Comparison of ENCODE assay signal across 8 cellular contexts in genomic region chr22:50621948-50622722, GRCh38. TPM values are rescaled to one million over a fixed set of nuclear protein-coding genes. Genes with fewer than 3 reads are reported as not detected.
DNase-seq lines count a peak whose midpoint lies in the region; ATAC-seq, FAIRE-seq and TF ChIP-seq lines count a peak whose summit lies in the region.

No MANE protein-coding gene starts in this region.

- no peaks in the 10 kb centered on the region for H3K9me3 Mint-ChIP-seq in CD4-positive, CD25-positive, alpha-beta regulatory T cell
- H3K9me3 Mint-ChIP-seq in activated CD8-positive, alpha-beta T cell treated with anti-CD3 and anti-CD28 coated beads, Interleukin-2, amount 10 ng/mL, durations not matched to agents 7 days and 5 days (ENCODE audit: insufficient read depth): no peaks in the 10 kb centered on the region

- H3K4me3 ChIP-seq in CD4-positive, CD25-positive, alpha-beta regulatory T cell (ENCODE audit: low read depth, low read length): peak overlapping the region; percentile 82
- H3K4me3 ChIP-seq in HFF-Myc (replicated peaks; ENCODE audit: low read depth, low read length) (no peak overlapping the region), keratinocyte (ENCODE audit: control insufficient read depth in 2 of 3, extremely low read depth in 1 of 3, insufficient read depth in 2 of 3, low read depth in 1 of 3, low read length in 3 of 3) (peak overlapping the region; percentile 22 to 68 (median 26)), vagina (peak overlapping the region; percentile 21 to 31)

- POLR2A ChIA-PET in activated CD8-positive, alpha-beta T cell treated with anti-CD3 and anti-CD28 coated beads, Interleukin-2, amount 10 ng/mL, durations not matched to agents 7 days and 5 days (lab: Charles Lee): interaction anchor here (0.6 to 5.1 kb wide), 21 partner anchors 40 to 432 kb away, joined by 3 to 111 read pairs (median 7); partner anchors contain the start of genes CHKB, HDAC10, KLHDC7B and LMF2

- peak overlapping the region; percentile 96 to 98 (median 97) for H3K27ac Mint-ChIP-seq in CD4-positive, CD25-positive, alpha-beta regulatory T cell
- peak overlapping the region; percentile 100 for H3K27ac Mint-ChIP-seq in activated CD8-positive, alpha-beta T cell treated with anti-CD3 and anti-CD28 coated beads, Interleukin-2, amount 10 ng/mL, durations not matched to agents 7 days and 5 days

- intact Hi-C loops in vagina (cut with DNase I): no loop called here

- TF ChIP-seq POLR2A in vagina (IDR thresholded peaks at IDR 0.05): no peak

- dilution Hi-C loops in keratinocyte (cut with MboI; ENCODE audit: extremely low pct_ligation_motif_present, low sequenced_read_pairs): no loop called here

- H3K9me3 ChIP-seq in CD4-positive, CD25-positive, alpha-beta regulatory T cell (ENCODE audit: control insufficient read depth in 2 of 2, low read length in 2 of 2): no peaks in the 10 kb centered on the region
- no peaks in the 10 kb centered on the region for H3K9me3 ChIP-seq in keratinocyte (ENCODE audit: control insufficient read depth, low read depth, low read length)
- no peaks in the 10 kb centered on the region for H3K9me3 ChIP-seq in vagina

- H3K4me2 ChIP-seq in keratinocyte (ENCODE audit: control insufficient read depth, extremely low read depth, insufficient read depth, low read depth, low read length): peak overlapping the region; percentile 99

- peak; percentile 67 for FAIRE-seq in keratinocyte (lab: Jason Lieb, UNC)

- H3K36me3 Mint-ChIP-seq in CD4-positive, CD25-positive, alpha-beta regulatory T cell: peaks cover 4% of the 10 kb centered on the region
- peaks cover 7% of the 10 kb centered on the region for H3K36me3 Mint-ChIP-seq in activated CD8-positive, alpha-beta T cell treated with anti-CD3 and anti-CD28 coated beads, Interleukin-2, amount 10 ng/mL, durations not matched to agents 7 days and 5 days (ENCODE audit: low read depth)

- peak overlapping the region; percentile 72 for H3K9ac ChIP-seq in keratinocyte (ENCODE audit: control insufficient read depth, extremely low read depth, insufficient read depth, low read length)

- no peaks in the 10 kb centered on the region for H4K20me1 ChIP-seq in keratinocyte (ENCODE audit: control insufficient read depth, extremely low read depth, insufficient read depth, low read length)

- peak overlapping the region; percentile 98 for H3K27ac ChIP-seq in CD4-positive, CD25-positive, alpha-beta regulatory T cell (ENCODE audit: insufficient read depth, low read length, poor library complexity, severe bottlenecking)
- H3K27ac ChIP-seq in keratinocyte (ENCODE audit: control insufficient read depth, insufficient read depth, low read length) (peak overlapping the region; percentile 73), vagina (peak overlapping the region; percentile 73)

- H2AFZ ChIP-seq in keratinocyte (ENCODE audit: control insufficient read depth, low read length): peak overlapping the region; percentile 62

- H3K4me3 Mint-ChIP-seq in CD4-positive, CD25-positive, alpha-beta regulatory T cell: peak overlapping the region; percentile 91 to 97 (median 91)
- H3K4me3 Mint-ChIP-seq in activated CD8-positive, alpha-beta T cell treated with anti-CD3 and anti-CD28 coated beads, Interleukin-2, amount 10 ng/mL, durations not matched to agents 7 days and 5 days: peak overlapping the region; percentile 84

- peaks cover 43% of the 10 kb centered on the region for H3K4me1 ChIP-seq in CD4-positive, CD25-positive, alpha-beta regulatory T cell (ENCODE audit: control insufficient read depth, insufficient read depth, low read length, poor library complexity, severe bottlenecking)
- H3K4me1 ChIP-seq in keratinocyte (ENCODE audit: control insufficient read depth, extremely low read depth, insufficient read depth, low read length): peaks cover 33% of the 10 kb centered on the region
- peaks cover 34% of the 10 kb centered on the region for H3K4me1 ChIP-seq in vagina

- no peaks in the 10 kb centered on the region for H3K27me3 ChIP-seq in CD4-positive, CD25-positive, alpha-beta regulatory T cell (ENCODE audit: control insufficient read depth, insufficient read depth, low read length)
- H3K27me3 ChIP-seq in keratinocyte (ENCODE audit: control insufficient read depth, extremely low read depth, insufficient read depth, low read length) (no peaks in the 10 kb centered on the region), vagina (no peaks in the 10 kb centered on the region)

- CTCF ChIA-PET in activated CD8-positive, alpha-beta T cell treated with anti-CD3 and anti-CD28 coated beads, Interleukin-2, amount 10 ng/mL, durations not matched to agents 7 days and 5 days (lab: Charles Lee): interaction anchor here (1.0 to 4.4 kb wide), 22 partner anchors 8 to 371 kb away, joined by 3 to 77 read pairs (median 8); partner anchors contain the start of genes CHKB, HDAC10, LMF2 and NCAPH2

- H3K27me3 Mint-ChIP-seq in CD4-positive, CD25-positive, alpha-beta regulatory T cell: peaks cover 4% of the 10 kb centered on the region
- H3K27me3 Mint-ChIP-seq in activated CD8-positive, alpha-beta T cell treated with anti-CD3 and anti-CD28 coated beads, Interleukin-2, amount 10 ng/mL, durations not matched to agents 7 days and 5 days (ENCODE audit: low read depth): peaks cover 2% of the 10 kb centered on the region

- TF ChIP-seq CTCF in HFF-Myc (IDR thresholded peaks at IDR 0.05; ENCODE audit: low read depth, low read length, missing control alignments): peak; percentile 14
- TF ChIP-seq CTCF in keratinocyte (optimal IDR thresholded peaks at IDR 0.05 in 1 of 3, IDR thresholded peaks at IDR 0.05 in 1 of 3, conservative IDR thresholded peaks at IDR 0.05 in 1 of 3; ENCODE audit: extremely low read depth in 1 of 3, insufficient read depth in 2 of 3, low read length in 3 of 3): peak; percentile 43 to 59 (median 49)
- no peak for TF ChIP-seq CTCF in vagina (IDR thresholded peaks at IDR 0.05)

- no peaks in the 10 kb centered on the region for H3K9me1 ChIP-seq in keratinocyte (ENCODE audit: control insufficient read depth, extremely low read depth, insufficient read depth, low read length)

- DNase-seq in CD4-positive, CD25-positive, alpha-beta regulatory T cell: peak in 2 of 3 donors; percentile 39 to 64
- DNase-seq in HFF-Myc (ENCODE audit: extremely low read depth, low read depth): no peak
- peak; percentile 68 for DNase-seq in activated CD8-positive, alpha-beta T cell treated with anti-CD3 and anti-CD28 coated beads, Interleukin-2, amount 10 ng/mL, durations not matched to agents 7 days and 5 days
- DNase-seq in keratinocyte (ENCODE audit: low read depth, low spot score): no peak
- peak; percentile 79 to 93 for DNase-seq in vagina (ENCODE audit: extremely low spot score in 2 of 2)

- peaks cover 0 to 47% (median 24%) of the 10 kb centered on the region in 4 donors for H3K4me1 Mint-ChIP-seq in CD4-positive, CD25-positive, alpha-beta regulatory T cell
- peaks cover 48% of the 10 kb centered on the region for H3K4me1 Mint-ChIP-seq in activated CD8-positive, alpha-beta T cell treated with anti-CD3 and anti-CD28 coated beads, Interleukin-2, amount 10 ng/mL, durations not matched to agents 7 days and 5 days (ENCODE audit: low read depth)

- peaks cover 2% of the 10 kb centered on the region for H3K36me3 ChIP-seq in CD4-positive, CD25-positive, alpha-beta regulatory T cell (ENCODE audit: control insufficient read depth, insufficient read depth, low read length)
- peaks cover 0 to 9% of the 10 kb centered on the region in 2 experiments for H3K36me3 ChIP-seq in keratinocyte (ENCODE audit: control insufficient read depth in 2 of 2, extremely low read depth in 1 of 2, insufficient read depth in 2 of 2, low read length in 2 of 2)
- no peaks in the 10 kb centered on the region for H3K36me3 ChIP-seq in vagina

- H3K79me2 ChIP-seq in keratinocyte (ENCODE audit: control insufficient read depth, insufficient read depth, low read length): peaks cover 6% of the 10 kb centered on the region

- no peak for ATAC-seq in CD4-positive, CD25-positive, alpha-beta regulatory T cell (ENCODE audit: low read depth in 2 of 2)
- peak; percentile 8 for ATAC-seq in activated CD8-positive, alpha-beta T cell treated with anti-CD3 and anti-CD28 coated beads, Interleukin-2, amount 10 ng/mL, durations not matched to agents 7 days and 5 days
- ATAC-seq in GM21723 (IDR thresholded peaks at IDR 0.05; ENCODE audit: unreplicated experiment): no peak
- ATAC-seq in HG03442 (IDR thresholded peaks at IDR 0.05; ENCODE audit: unreplicated experiment): no peak
- ATAC-seq in GM21381 (IDR thresholded peaks at IDR 0.05; ENCODE audit: unreplicated experiment): no peak

RNA-seq across cellular contexts. Expression of gene ARSA, which starts 5.8 kb away (rescaled TPM):
- 81.3 TPM for total RNA-seq in CD4-positive, CD25-positive, alpha-beta regulatory T cell
- polyA plus RNA-seq in CD4-positive, CD25-positive, alpha-beta regulatory T cell: 10 to 100 TPM in 3 of 4 donors, 1 to 10 TPM in 1; 8.0 to 11.3 (median 10.5) TPM
- 10 to 100 TPM; 28.8 to 35.1 TPM for total RNA-seq in activated CD8-positive, alpha-beta T cell treated with anti-CD3 and anti-CD28 coated beads, Interleukin-2, amount 10 ng/mL, durations not matched to agents 7 days and 5 days
- polyA plus RNA-seq in keratinocyte: 12.1 to 20.8 TPM (median 19.5 TPM) in 3 replicates
- polyA plus RNA-seq in keratinocyte (2011; ENCODE audit: low read depth): 6.8 TPM
- 6.7 and 16.9 TPM in 2 replicates for polyA plus RNA-seq in keratinocyte (2011; cell fraction: cytosol; rRNA removed)
- polyA plus RNA-seq in keratinocyte (2011; cell fraction: nucleus; rRNA removed): 68.3 and 101 TPM in 2 replicates
- polyA plus RNA-seq in keratinocyte (2012; ENCODE audit: low replicate concordance): 22.7 and 31.0 TPM in 2 replicates
- 9.6 to 14.0 TPM (median 10.9 TPM) in 3 replicates for polyA minus RNA-seq in keratinocyte
- polyA minus RNA-seq in keratinocyte (2011; cell fraction: cytosol; rRNA and poly(A)+ RNA removed): 30.9 TPM
- 36.3 and 36.8 TPM in 2 replicates for polyA minus RNA-seq in keratinocyte (2011; cell fraction: nucleus; rRNA and poly(A)+ RNA removed)
- 44.2 TPM for total RNA-seq in vagina

RNA-seq across cellular contexts. Expression of gene MAPK8IP2, which starts 21.5 kb away (rescaled TPM):
- 0.30 TPM for total RNA-seq in CD4-positive, CD25-positive, alpha-beta regulatory T cell
- not detected for polyA plus RNA-seq in CD4-positive, CD25-positive, alpha-beta regulatory T cell
- under 1 TPM; 0.29 to 0.31 TPM for total RNA-seq in activated CD8-positive, alpha-beta T cell treated with anti-CD3 and anti-CD28 coated beads, Interleukin-2, amount 10 ng/mL, durations not matched to agents 7 days and 5 days
- 0.29 to 1.0 TPM (median 0.31 TPM) in 3 replicates for polyA plus RNA-seq in keratinocyte
- polyA plus RNA-seq in keratinocyte (2011; ENCODE audit: low read depth): 0.21 TPM
- polyA plus RNA-seq in keratinocyte (2011; cell fraction: cytosol; rRNA removed): 0.33 and 0.90 TPM in 2 replicates
- 1.6 and 2.5 TPM in 2 replicates for polyA plus RNA-seq in keratinocyte (2011; cell fraction: nucleus; rRNA removed)
- 0.68 and 0.85 TPM in 2 replicates for polyA plus RNA-seq in keratinocyte (2012; ENCODE audit: low replicate concordance)
- polyA minus RNA-seq in keratinocyte: 0.29 to 1.9 TPM (median 1.2 TPM) in 3 replicates
- polyA minus RNA-seq in keratinocyte (2011; cell fraction: cytosol; rRNA and poly(A)+ RNA removed): 1.5 TPM
- 2.6 and 2.8 TPM in 2 replicates for polyA minus RNA-seq in keratinocyte (2011; cell fraction: nucleus; rRNA and poly(A)+ RNA removed)
- 3.2 TPM for total RNA-seq in vagina

RNA-seq across cellular contexts. Expression of gene CHKB, which starts 39.5 kb away (rescaled TPM):
- 162 TPM for total RNA-seq in CD4-positive, CD25-positive, alpha-beta regulatory T cell
- polyA plus RNA-seq in CD4-positive, CD25-positive, alpha-beta regulatory T cell: 10 to 100 TPM; 39.8 to 51.7 (median 43.4) TPM
- total RNA-seq in activated CD8-positive, alpha-beta T cell treated with anti-CD3 and anti-CD28 coated beads, Interleukin-2, amount 10 ng/mL, durations not matched to agents 7 days and 5 days: 100 to 1,000 TPM in 1 of 2 experiments, 10 to 100 TPM in 1; 98.9 to 101 TPM
- polyA plus RNA-seq in keratinocyte: 39.5 to 54.9 TPM (median 49.0 TPM) in 3 replicates
- polyA plus RNA-seq in keratinocyte (2011; ENCODE audit: low read depth): 41.2 TPM
- polyA plus RNA-seq in keratinocyte (2011; cell fraction: cytosol; rRNA removed): 14.7 and 15.3 TPM in 2 replicates
- polyA plus RNA-seq in keratinocyte (2011; cell fraction: nucleus; rRNA removed): 190 TPM in 2 replicates
- 28.2 and 32.2 TPM in 2 replicates for polyA plus RNA-seq in keratinocyte (2012; ENCODE audit: low replicate concordance)
- 12.1 to 18.8 TPM (median 14.1 TPM) in 3 replicates for polyA minus RNA-seq in keratinocyte
- polyA minus RNA-seq in keratinocyte (2011; cell fraction: cytosol; rRNA and poly(A)+ RNA removed): 10.7 TPM
- 11.4 and 17.1 TPM in 2 replicates for polyA minus RNA-seq in keratinocyte (2011; cell fraction: nucleus; rRNA and poly(A)+ RNA removed)
- total RNA-seq in vagina: 51.6 TPM

RNA-seq across cellular contexts. Expression of gene CPT1B, which starts 43.9 kb away (rescaled TPM):
- 71.8 TPM for total RNA-seq in CD4-positive, CD25-positive, alpha-beta regulatory T cell
- polyA plus RNA-seq in CD4-positive, CD25-positive, alpha-beta regulatory T cell: under 1 TPM in 3 of 4 donors, not detected in 1; 0.25 to 0.76 (median 0.27) TPM
- total RNA-seq in activated CD8-positive, alpha-beta T cell treated with anti-CD3 and anti-CD28 coated beads, Interleukin-2, amount 10 ng/mL, durations not matched to agents 7 days and 5 days: 10 to 100 TPM; 77.4 to 80.9 TPM
- 10.2 to 14.6 TPM (median 11.0 TPM) in 3 replicates for polyA plus RNA-seq in keratinocyte
- 8.1 TPM for polyA plus RNA-seq in keratinocyte (2011; ENCODE audit: low read depth)
- polyA plus RNA-seq in keratinocyte (2011; cell fraction: cytosol; rRNA removed): 2.4 and 2.9 TPM in 2 replicates
- 73.1 and 83.0 TPM in 2 replicates for polyA plus RNA-seq in keratinocyte (2011; cell fraction: nucleus; rRNA removed)
- 7.1 and 24.2 TPM in 2 replicates for polyA plus RNA-seq in keratinocyte (2012; ENCODE audit: low replicate concordance)
- polyA minus RNA-seq in keratinocyte: 3.3 to 11.9 TPM (median 6.7 TPM) in 3 replicates
- polyA minus RNA-seq in keratinocyte (2011; cell fraction: cytosol; rRNA and poly(A)+ RNA removed): 3.3 TPM
- polyA minus RNA-seq in keratinocyte (2011; cell fraction: nucleus; rRNA and poly(A)+ RNA removed): 8.8 and 13.7 TPM in 2 replicates
- 29.2 TPM for total RNA-seq in vagina

RNA-seq across cellular contexts. Expression of gene SHANK3, which starts 50.5 kb away (rescaled TPM):
- 0.67 TPM for total RNA-seq in CD4-positive, CD25-positive, alpha-beta regulatory T cell
- polyA plus RNA-seq in CD4-positive, CD25-positive, alpha-beta regulatory T cell: not detected
- under 1 TPM in 1 of 2 experiments, not detected in 1; 0.05 TPM for total RNA-seq in activated CD8-positive, alpha-beta T cell treated with anti-CD3 and anti-CD28 coated beads, Interleukin-2, amount 10 ng/mL, durations not matched to agents 7 days and 5 days
- 1.00 to 1.8 TPM (median 1.6 TPM) in 3 replicates for polyA plus RNA-seq in keratinocyte
- polyA plus RNA-seq in keratinocyte (2011; ENCODE audit: low read depth): 0.60 TPM
- polyA plus RNA-seq in keratinocyte (2011; cell fraction: cytosol; rRNA removed): 0.69 and 2.0 TPM in 2 replicates
- polyA plus RNA-seq in keratinocyte (2011; cell fraction: nucleus; rRNA removed): 3.9 and 7.2 TPM in 2 replicates
- polyA plus RNA-seq in keratinocyte (2012; ENCODE audit: low replicate concordance): 0.93 and 3.8 TPM in 2 replicates
- polyA minus RNA-seq in keratinocyte: 1.0 to 4.2 TPM (median 1.3 TPM) in 3 replicates
- polyA minus RNA-seq in keratinocyte (2011; cell fraction: cytosol; rRNA and poly(A)+ RNA removed): 3.6 TPM
- polyA minus RNA-seq in keratinocyte (2011; cell fraction: nucleus; rRNA and poly(A)+ RNA removed): 3.8 and 4.0 TPM in 2 replicates
- 20.4 TPM for total RNA-seq in vagina

Comparison
In these comparisons a context has a peak if more than half of its experiments do, and no peak if none do; other contexts are left out.
1. DNase-seq: peak in CD4-positive, CD25-positive, alpha-beta regulatory T cell (2 of 3), activated CD8-positive, alpha-beta T cell treated with anti-CD3 and anti-CD28 coated beads, Interleukin-2, amount 10 ng/mL, durations not matched to agents 7 days and 5 days (single experiment) and vagina (2 of 2); none in HFF-Myc (single experiment) and keratinocyte (single experiment).
2. CTCF ChIP-seq: peak in HFF-Myc (single experiment) and keratinocyte (3 of 3); none in vagina (0 of 3).
3. Peak in every context shown above with its lines, with median percentiles within 50 percentile points of each other: H3K27ac ChIP-seq.